Comparison of ENCODE assay signal across 36 cellular contexts in genomic region chr15:38349251-38349650, GRCh38.
"Had no signal": no experiment of that assay in that cellular context is flagged by ENCODE, and none has a peak within 500 bp of the region (broad histone marks: within the 10 kb centered on the region; RNA-seq: fewer than 3 reads in every experiment).

No MANE protein-coding gene starts in this region.

- H3K9me3 ChIP-seq: breast epithelium, colonic mucosa, heart right ventricle, left ventricle myocardium inferior, mucosa of descending colon, ovary, prostate gland, vagina had no signal

- H3K4me1 ChIP-seq: breast epithelium, colonic mucosa, foreskin keratinocyte, left ventricle myocardium inferior, prostate gland, vagina had no signal

- H3K9me3 Mint-ChIP-seq: activated naive CD4-positive, alpha-beta T cell treated with anti-CD3 and anti-CD28 coated beads for 36 hours; activated naive CD8-positive, alpha-beta T cell treated with anti-CD3 and anti-CD28 coated beads, Interleukin-2, amount 10 ng/mL, durations not matched to agents 7 days and 5 days; activated T-helper 1 cell treated with anti-CD3 and anti-CD28 coated beads, Interleukin-12 subunit alpha, Interleukin-12 subunit beta, Interleukin-2, Interleukin-4 antibody, amounts not matched to agents 30 ng/mL and 10 ng/mL and 1 ng/mL, durations not matched to agents 14 hours and 24 hours and 36 hours; central memory CD8-positive, alpha-beta T cell; natural killer cell treated with Interleukin-12 subunit alpha and Interleukin-12 subunit beta and Interleukin-15 and Interleukin-18, amount 100 ng/mL, for 72 hours; stimulated activated memory B cell treated with anti-CD40 and anti-IgM and Interleukin-4, amounts not matched to agents 10 μg/mL and 1 μg/mL and 100 μg/mL, for 72 hours; stimulated activated naive CD8-positive, alpha-beta T cell treated with anti-CD3 and anti-CD28 coated beads, Interleukin-15, amount 100 ng/mL, for 72 hours; T-helper 1 cell treated with Interleukin-12 subunit alpha and Interleukin-12 subunit beta and Interleukin-4 antibody, amounts not matched to agents 30 μg/mL and 1 μg/mL, for 36 hours; type B pancreatic cell had no signal

- H3K36me3 ChIP-seq: breast epithelium, colonic mucosa, ovary, prostate gland, WERI-Rb-1 had no signal

- H3K27me3 ChIP-seq: breast epithelium, colonic mucosa, foreskin keratinocyte, heart right ventricle, ovary, vagina had no signal

- H3K4me3 ChIP-seq: breast epithelium, colonic mucosa, heart right ventricle, left ventricle myocardium inferior, lung, mucosa of descending colon, ovary, prostate gland, skin epidermis, vagina had no signal

- H3K27ac ChIP-seq: breast epithelium, colonic mucosa, foreskin keratinocyte, heart right ventricle, left ventricle myocardium inferior, ovary, prostate gland, skin epidermis, vagina, WERI-Rb-1 had no signal

- H3K4me3 Mint-ChIP-seq: activated naive CD4-positive, alpha-beta T cell treated with anti-CD3 and anti-CD28 coated beads for 36 hours; activated naive CD8-positive, alpha-beta T cell treated with anti-CD3 and anti-CD28 coated beads, Interleukin-2, amount 10 ng/mL, durations not matched to agents 7 days and 5 days; activated T-helper 1 cell treated with anti-CD3 and anti-CD28 coated beads, Interleukin-12 subunit alpha, Interleukin-12 subunit beta, Interleukin-2, Interleukin-4 antibody, amounts not matched to agents 30 ng/mL and 10 ng/mL and 1 ng/mL, durations not matched to agents 14 hours and 24 hours and 36 hours; central memory CD8-positive, alpha-beta T cell; natural killer cell treated with Interleukin-12 subunit alpha and Interleukin-12 subunit beta and Interleukin-15 and Interleukin-18, amount 100 ng/mL, for 72 hours; stimulated activated memory B cell treated with anti-CD40 and anti-IgM and Interleukin-4, amounts not matched to agents 10 μg/mL and 1 μg/mL and 100 μg/mL, for 72 hours; stimulated activated naive CD8-positive, alpha-beta T cell treated with anti-CD3 and anti-CD28 coated beads, Interleukin-15, amount 100 ng/mL, for 72 hours; T-helper 1 cell treated with Interleukin-12 subunit alpha and Interleukin-12 subunit beta and Interleukin-4 antibody, amounts not matched to agents 30 μg/mL and 1 μg/mL, for 36 hours; type B pancreatic cell had no signal

- H3K4me1 Mint-ChIP-seq: activated naive CD8-positive, alpha-beta T cell treated with anti-CD3 and anti-CD28 coated beads, Interleukin-2, amount 10 ng/mL, durations not matched to agents 7 days and 5 days; central memory CD8-positive, alpha-beta T cell; stimulated activated memory B cell treated with anti-CD40 and anti-IgM and Interleukin-4, amounts not matched to agents 10 μg/mL and 1 μg/mL and 100 μg/mL, for 72 hours; stimulated activated naive CD8-positive, alpha-beta T cell treated with anti-CD3 and anti-CD28 coated beads, Interleukin-15, amount 100 ng/mL, for 72 hours had no signal

- H3K27ac Mint-ChIP-seq: activated naive CD4-positive, alpha-beta T cell treated with anti-CD3 and anti-CD28 coated beads for 36 hours; activated naive CD8-positive, alpha-beta T cell treated with anti-CD3 and anti-CD28 coated beads, Interleukin-2, amount 10 ng/mL, durations not matched to agents 7 days and 5 days; activated T-helper 1 cell treated with anti-CD3 and anti-CD28 coated beads, Interleukin-12 subunit alpha, Interleukin-12 subunit beta, Interleukin-2, Interleukin-4 antibody, amounts not matched to agents 30 ng/mL and 10 ng/mL and 1 ng/mL, durations not matched to agents 14 hours and 24 hours and 36 hours; natural killer cell treated with Interleukin-12 subunit alpha and Interleukin-12 subunit beta and Interleukin-15 and Interleukin-18, amount 100 ng/mL, for 72 hours; stimulated activated memory B cell treated with anti-CD40 and anti-IgM and Interleukin-4, amounts not matched to agents 10 μg/mL and 1 μg/mL and 100 μg/mL, for 72 hours; stimulated activated naive CD8-positive, alpha-beta T cell treated with anti-CD3 and anti-CD28 coated beads, Interleukin-15, amount 100 ng/mL, for 72 hours; T-helper 1 cell treated with Interleukin-12 subunit alpha and Interleukin-12 subunit beta and Interleukin-4 antibody, amounts not matched to agents 30 μg/mL and 1 μg/mL, for 36 hours; type B pancreatic cell had no signal

- DNase-seq: activated CD4-positive, alpha-beta T cell treated with anti-CD3 and anti-CD28 coated beads for 48 hours; activated CD4-positive, alpha-beta T cell treated with anti-CD3 and anti-CD28 coated beads, Interleukin-2, amount 50 U/mL, for 48 hours; activated CD8-positive, alpha-beta memory T cell treated with anti-CD3 and anti-CD28 coated beads for 24 hours; activated effector memory CD4-positive, alpha-beta T cell treated with anti-CD3 and anti-CD28 coated beads, Interleukin-2, amount 50 U/mL, for 16 hours; activated naive CD4-positive, alpha-beta T cell treated with anti-CD3 and anti-CD28 coated beads for 36 hours; activated naive CD8-positive, alpha-beta T cell treated with anti-CD3 and anti-CD28 coated beads, Interleukin-2, amount 10 ng/mL, durations not matched to agents 7 days and 5 days; activated T-cell treated with anti-CD3 and anti-CD28 coated beads, Interleukin-2, amount 50 U/mL, for 1 hour; amniotic stem cell; colonic mucosa; effector CD8-positive, alpha-beta T cell; erythroblast; foreskin keratinocyte; heart right ventricle; left ventricle myocardium inferior; mucosa of descending colon; ovary; retina; stimulated activated CD4-positive, alpha-beta T cell treated with anti-CD3 and anti-CD28 coated beads, Interleukin-4, amount 100 ng/mL, for 4 hours; stimulated activated CD8-positive, alpha-beta memory T cell treated with anti-CD3 and anti-CD28 coated beads, Interleukin-4, amount 100 ng/mL, for 48 hours; stimulated activated naive CD8-positive, alpha-beta T cell treated with anti-CD3 and anti-CD28 coated beads, Interleukin-15, amount 100 ng/mL, for 72 hours; substantia nigra; T1000; WERI-Rb-1 had no signal

- ATAC-seq: activated CD4-positive, CD25-positive, alpha-beta regulatory T cell treated with anti-CD3 and anti-CD28 coated beads, Interleukin-2, amount 50 U/mL, for 24 hours; foreskin keratinocyte; heart right ventricle; mucosa of descending colon; natural killer cell treated with Interleukin-12 subunit alpha and Interleukin-12 subunit beta and Interleukin-15 and Interleukin-18, amount 100 ng/mL, for 72 hours; sciatic nerve; stimulated activated memory B cell treated with anti-CD40 and anti-IgM and Interleukin-4, amounts not matched to agents 10 μg/mL and 1 μg/mL and 100 μg/mL, for 72 hours; stimulated activated naive CD8-positive, alpha-beta T cell treated with anti-CD3 and anti-CD28 coated beads, Interleukin-15, amount 100 ng/mL, for 72 hours had no signal

- H3K27me3 Mint-ChIP-seq: activated naive CD8-positive, alpha-beta T cell treated with anti-CD3 and anti-CD28 coated beads, Interleukin-2, amount 10 ng/mL, durations not matched to agents 7 days and 5 days; central memory CD8-positive, alpha-beta T cell; stimulated activated memory B cell treated with anti-CD40 and anti-IgM and Interleukin-4, amounts not matched to agents 10 μg/mL and 1 μg/mL and 100 μg/mL, for 72 hours; stimulated activated naive CD8-positive, alpha-beta T cell treated with anti-CD3 and anti-CD28 coated beads, Interleukin-15, amount 100 ng/mL, for 72 hours; type B pancreatic cell had no signal

- H3K36me3 Mint-ChIP-seq: activated naive CD8-positive, alpha-beta T cell treated with anti-CD3 and anti-CD28 coated beads, Interleukin-2, amount 10 ng/mL, durations not matched to agents 7 days and 5 days; natural killer cell treated with Interleukin-12 subunit alpha and Interleukin-12 subunit beta and Interleukin-15 and Interleukin-18, amount 100 ng/mL, for 72 hours; stimulated activated memory B cell treated with anti-CD40 and anti-IgM and Interleukin-4, amounts not matched to agents 10 μg/mL and 1 μg/mL and 100 μg/mL, for 72 hours had no signal
